ENCODE assay signal across 8 cellular contexts in the genomic region with DNA sequence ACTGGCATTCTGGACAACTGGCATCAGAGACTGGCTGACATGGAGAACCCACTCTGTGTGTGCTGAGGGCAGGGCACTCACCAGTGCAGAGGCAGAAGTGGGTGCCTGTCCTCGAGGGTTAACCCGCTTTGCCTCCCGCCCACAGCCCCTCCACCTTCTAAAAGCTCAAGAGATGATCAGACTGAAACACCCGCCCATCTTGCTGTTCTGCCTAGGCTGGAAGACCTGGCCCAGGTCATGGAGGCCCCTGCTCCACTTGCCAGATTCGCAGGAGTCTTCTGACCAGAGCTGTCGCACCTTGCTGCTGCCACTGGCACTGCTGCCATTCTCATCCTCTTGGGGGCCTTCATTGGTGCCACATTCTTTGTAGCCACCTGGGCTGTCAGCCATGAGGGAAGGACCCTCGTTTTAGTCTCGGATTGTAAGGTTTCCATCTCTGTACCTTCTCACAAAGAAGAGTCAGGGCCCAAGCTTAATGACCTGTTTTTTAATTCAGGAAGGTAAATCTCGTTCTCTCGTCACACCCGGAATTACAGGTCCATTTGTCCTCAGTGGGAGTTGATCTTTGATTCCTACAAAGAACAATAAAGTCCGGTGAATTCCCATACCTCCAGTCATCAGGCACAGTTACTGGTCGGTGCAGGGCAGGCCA. TPM values are rescaled to one million over a fixed set of nuclear protein-coding genes. Genes with fewer than 3 reads are reported as not detected.
DNase-seq lines count a peak whose midpoint lies in the region; ATAC-seq and TF ChIP-seq lines count a peak whose summit lies in the region.

No MANE protein-coding gene starts in this region.

- peaks cover 11% of the 10 kb centered on the region; the same call in 1 of the 2 replicates for H4K20me1 ChIP-seq in Karpas-422 (ENCODE audit: insufficient read depth, low read depth, low read length)

- H3K36me3 ChIP-seq in Karpas-422 (ENCODE audit: insufficient read depth, low read length): peaks cover 37% of the 10 kb centered on the region

- H3K9ac ChIP-seq in Karpas-422 (ENCODE audit: low read length): peak overlapping the region; percentile 96; the same call in 1 of the 2 replicates

- intact Hi-C loops in CD4-positive, alpha-beta T cell (cut with DNase I, micrococcal nuclease): loop anchor here (2.0 to 10.0 kb wide), 6 partner anchors 44 to 714 kb away; a partner anchor contains a TSS

- H3K9me3 Mint-ChIP-seq in CD4-positive, alpha-beta T cell: no peaks in the 10 kb centered on the region
- H3K9me3 Mint-ChIP-seq in osteocyte (ENCODE audit: unreplicated experiment): no peaks in the 10 kb centered on the region

- no peak for DNase-seq in CD4-positive, alpha-beta T cell
- DNase-seq in Karpas-422 (no peak), coronary artery (ENCODE audit: low spot score) (no peak), osteocyte (ENCODE audit: extremely low spot score, unreplicated experiment) (no peak), COLO829 (ENCODE audit: low spot score) (no peak), RPMI8226 (no peak)

- H3K4me3 ChIP-seq in Karpas-422 (ENCODE audit: low read length) (peak overlapping the region; percentile 92; the same call in 1 of the 2 replicates), coronary artery (peak overlapping the region; percentile 86)

- peak overlapping the region; percentile 94 for H3K27ac Mint-ChIP-seq in CD4-positive, alpha-beta T cell
- H3K27ac Mint-ChIP-seq in osteocyte (ENCODE audit: unreplicated experiment): no peak overlapping the region

- CTCF ChIA-PET in CD4-positive, alpha-beta T cell (lab: Charles Lee): interaction anchor here (0.8 to 3.8 kb wide), 6 partner anchors 8 to 536 kb away, joined by 3 to 53 read pairs (median 11); a partner anchor contains a TSS

- peak overlapping the region; percentile 91 for H3K4me3 Mint-ChIP-seq in CD4-positive, alpha-beta T cell
- H3K4me3 Mint-ChIP-seq in osteocyte (ENCODE audit: unreplicated experiment): peak overlapping the region; percentile 86

- H3K4me1 ChIP-seq in Karpas-422 (ENCODE audit: low read length): peaks cover 30% of the 10 kb centered on the region

- H3K9me2 ChIP-seq in Karpas-422 (replicated peaks; ENCODE audit: insufficient read depth, low read length): no peaks in the 10 kb centered on the region

- H2AFZ ChIP-seq in Karpas-422 (ENCODE audit: low read length): no peak overlapping the region

- H3K36me3 Mint-ChIP-seq in CD4-positive, alpha-beta T cell (ENCODE audit: low read depth): peaks cover 63% of the 10 kb centered on the region
- H3K36me3 Mint-ChIP-seq in osteocyte (ENCODE audit: unreplicated experiment): peaks cover 35% of the 10 kb centered on the region

- no peaks in the 10 kb centered on the region for H3K27me3 Mint-ChIP-seq in CD4-positive, alpha-beta T cell
- H3K27me3 Mint-ChIP-seq in osteocyte (ENCODE audit: unreplicated experiment): no peaks in the 10 kb centered on the region

- no peaks in the 10 kb centered on the region for H3K9me3 ChIP-seq in CD4-positive, alpha-beta T cell (ENCODE audit: control insufficient read depth, low read length)
- H3K9me3 ChIP-seq in Karpas-422 (ENCODE audit: low read length): no peaks in the 10 kb centered on the region

- no peaks in the 10 kb centered on the region for H3K27me3 ChIP-seq in CD4-positive, alpha-beta T cell (ENCODE audit: control insufficient read depth, insufficient read depth, low read length)
- H3K27me3 ChIP-seq in Karpas-422 (ENCODE audit: low read length): no peaks in the 10 kb centered on the region

- H3K4me1 Mint-ChIP-seq in CD4-positive, alpha-beta T cell (ENCODE audit: low read depth): peaks cover 48% of the 10 kb centered on the region
- H3K4me1 Mint-ChIP-seq in osteocyte (ENCODE audit: unreplicated experiment): peaks cover 28% of the 10 kb centered on the region

- POLR2A ChIA-PET in CD4-positive, alpha-beta T cell (lab: Charles Lee): interaction anchor here (0.8 to 4.2 kb wide), 10 partner anchors 8 to 522 kb away, joined by 3 to 111 read pairs (median 6); a partner anchor contains a TSS

- no peak for TF ChIP-seq CTCF in CD4-positive, alpha-beta T cell (IDR thresholded peaks at IDR 0.05)
- TF ChIP-seq CTCF in coronary artery (IDR thresholded peaks at IDR 0.05) (no peak), osteocyte (IDR thresholded peaks at IDR 0.05) (no peak)

- peak overlapping the region; percentile 94 for H3K27ac ChIP-seq in CD4-positive, alpha-beta T cell (ENCODE audit: low read depth, low read length)
- H3K27ac ChIP-seq in Karpas-422 (ENCODE audit: low read length): no peak overlapping the region
- H3K27ac ChIP-seq in coronary artery: peak overlapping the region; percentile 85 to 95

- peaks cover 24% of the 10 kb centered on the region for H3K79me2 ChIP-seq in Karpas-422 (ENCODE audit: low read length)

- ATAC-seq in CD4-positive, alpha-beta T cell (ENCODE audit: poor library complexity): no peak
- ATAC-seq in HG02678 (IDR thresholded peaks at IDR 0.05; ENCODE audit: unreplicated experiment) (no peak), HG02884 (IDR thresholded peaks at IDR 0.05; ENCODE audit: unreplicated experiment) (no peak)

- H3K4me2 ChIP-seq in Karpas-422 (ENCODE audit: low read depth, low read length, poor library complexity, severe bottlenecking): peak overlapping the region; percentile 99

RNA-seq across cellular contexts. Expression of a gene that starts 1.9 kb away (rescaled TPM):
- 10 to 100 TPM; 14.0 to 15.8 TPM for total RNA-seq in CD4-positive, alpha-beta T cell
- 33.1 and 67.1 TPM in 2 replicates for total RNA-seq in Karpas-422 (2014; rRNA removed; shearing (Covaris generic); ENCODE audit: low replicate concordance)
- 38.6 and 39.1 TPM in 2 replicates for total RNA-seq in osteocyte

RNA-seq across cellular contexts. Expression of a gene that starts 20.7 kb away (rescaled TPM):
- total RNA-seq in CD4-positive, alpha-beta T cell: 10 to 100 TPM; 27.7 to 32.2 TPM
- total RNA-seq in Karpas-422 (2014; rRNA removed; shearing (Covaris generic); ENCODE audit: low replicate concordance): 0.86 and 2.8 TPM in 2 replicates
- 0.18 TPM in 1 of 2 replicates, not detected in the other for total RNA-seq in osteocyte

RNA-seq across cellular contexts. Expression of a gene that starts 42.7 kb away (rescaled TPM):
- total RNA-seq in CD4-positive, alpha-beta T cell: 10 to 100 TPM; 39.9 to 41.7 TPM
- total RNA-seq in Karpas-422 (2014; rRNA removed; shearing (Covaris generic); ENCODE audit: low replicate concordance): 7.8 and 11.5 TPM in 2 replicates
- 10.8 and 11.1 TPM in 2 replicates for total RNA-seq in osteocyte
